In the genomic region with DNA sequence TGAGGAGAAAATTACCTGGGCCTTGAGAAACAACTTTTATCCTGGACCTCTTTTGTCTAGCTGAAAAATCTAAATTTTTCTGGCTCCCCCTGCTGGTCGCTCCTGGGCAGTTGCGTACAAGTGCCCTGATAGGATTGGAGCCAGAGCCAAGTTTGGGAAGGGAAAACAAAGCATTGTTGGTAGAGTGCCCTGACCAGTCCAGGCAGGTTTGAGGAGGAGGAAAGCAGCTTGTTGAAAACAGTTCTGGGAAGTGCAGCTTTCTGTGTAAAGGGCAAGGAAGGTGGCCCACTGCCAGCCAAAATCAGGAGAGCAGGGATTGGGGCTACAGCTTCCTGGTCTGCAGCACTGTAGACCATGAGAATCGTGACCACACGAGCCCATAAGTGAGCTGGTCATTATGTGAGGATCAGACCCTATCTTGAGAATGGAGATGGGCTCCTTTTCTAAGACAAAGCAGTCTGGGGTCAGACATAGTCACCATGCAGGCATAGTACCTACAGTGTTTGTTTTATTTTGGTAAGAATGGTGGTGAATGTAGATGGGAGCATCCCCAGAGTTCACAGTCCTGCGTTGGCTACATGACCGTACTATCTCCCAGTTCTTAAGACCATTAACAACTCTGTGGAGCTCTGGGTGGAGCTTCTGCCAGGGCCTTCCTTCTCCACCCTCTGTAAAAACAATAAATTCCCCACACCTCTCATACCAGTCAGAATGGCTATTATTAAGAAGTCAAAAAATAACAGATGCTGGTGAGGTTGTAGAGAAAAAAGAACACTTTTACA, we compare ENCODE assay signal across 8 cellular contexts. TPM values are rescaled to one million over a fixed set of nuclear protein-coding genes. Genes with fewer than 3 reads are reported as not detected.
DNase-seq lines count a peak whose midpoint lies in the region; ATAC-seq, FAIRE-seq and TF ChIP-seq lines count a peak whose summit lies in the region.

No MANE protein-coding gene starts in this region.

- peak overlapping the region; percentile 59 for H4K5ac ChIP-seq in mesendoderm (ENCODE audit: low read length)

- H3K36me3 ChIP-seq in mesendoderm (ENCODE audit: control insufficient read depth, insufficient read depth, low read length) = no peaks in the 10 kb centered on the region

- H3K4ac ChIP-seq in mesendoderm (ENCODE audit: low read depth, low read length) = no peak overlapping the region

- no peak overlapping the region for H2BK120ac ChIP-seq in mesendoderm (ENCODE audit: low read depth, low read length)

- H4K8ac ChIP-seq in mesendoderm (ENCODE audit: low read depth, low read length) = no peak overlapping the region

- H3K18ac ChIP-seq in mesendoderm (ENCODE audit: low read length) = no peak overlapping the region

- H3K9me3 ChIP-seq in A549 = peaks cover 3% of the 10 kb centered on the region; the same call in 1 of the 3 replicates

- H3K4me1 ChIP-seq in A549 (no peaks in the 10 kb centered on the region), mesendoderm (ENCODE audit: control insufficient read depth, low read depth, low read length) (no peaks in the 10 kb centered on the region)

- no peaks in the 10 kb centered on the region for H3K79me2 ChIP-seq in mesendoderm (ENCODE audit: control insufficient read depth, insufficient read depth, low read length)

- TF ChIP-seq EP300 in A549 (IDR thresholded peaks at IDR 0.05) = no peak

- H3K27ac ChIP-seq in A549 = no peak overlapping the region
- H3K27ac ChIP-seq in epithelial cell of prostate = peak overlapping the region; percentile 53
- no peak overlapping the region for H3K27ac ChIP-seq in mesendoderm (ENCODE audit: low read depth, low read length)

- no peaks in the 10 kb centered on the region for H3K79me1 ChIP-seq in mesendoderm (ENCODE audit: low read length)

- no peak overlapping the region for H2BK5ac ChIP-seq in mesendoderm (ENCODE audit: low read length)

- H3K27me3 ChIP-seq in mesendoderm (ENCODE audit: insufficient read depth, low read length, poor library complexity) = no peaks in the 10 kb centered on the region

- peak; percentile 61 for TF ChIP-seq CTCF in A549 (IDR thresholded peaks at IDR 0.05)
- peak; percentile 90 for TF ChIP-seq CTCF in GM20000 (IDR thresholded peaks at IDR 0.05; ENCODE audit: extremely low read depth, missing control alignments)

- POLR2A ChIA-PET in A549 (lab: Yijun Ruan, JAX) = interaction anchor here (0.8 kb wide), 1 partner anchor 33 kb away, joined by 4 read pairs; a partner anchor contains a TSS

- peak; percentile 81 to 88 for ATAC-seq in A549
- ATAC-seq in HG03135 (IDR thresholded peaks at IDR 0.05; ENCODE audit: unreplicated experiment) = no peak

- no peak for TF ChIP-seq POLR2A in A549 (IDR thresholded peaks at IDR 0.05; ENCODE audit: low read length)

- peak overlapping the region; percentile 85 for H3K56ac ChIP-seq in mesendoderm (ENCODE audit: low read length)

- no peak overlapping the region for H2BK15ac ChIP-seq in mesendoderm (replicated peaks; ENCODE audit: low read depth)

- no peak overlapping the region for H3K23ac ChIP-seq in mesendoderm (ENCODE audit: low read length)

- H2AK5ac ChIP-seq in mesendoderm (ENCODE audit: low read length) = no peak overlapping the region

- H3K4me3 ChIP-seq in A549 (no peak overlapping the region), mesendoderm (ENCODE audit: low read length) (no peak overlapping the region)

- FAIRE-seq in A549 (lab: Jason Lieb, UNC) = no peak

- DNase-seq in A549 (ENCODE audit: low read depth in 1 of 2, low spot score in 1 of 2) = peak; percentile 21 to 39
- DNase-seq in GM20000 (ENCODE audit: low spot score) = peak; percentile 61
- DNase-seq in NCI-H748 (lab: John Stamatoyannopoulos, UW; ENCODE audit: unreplicated experiment) = peak; percentile 79
- DNase-seq in activated T-cell treated with anti-CD3 and anti-CD28 coated beads for 24 hours (ENCODE audit: low read depth) = peak; percentile 52
- DNase-seq in epithelial cell of prostate (ENCODE audit: low read depth, low spot score) = peak; percentile 76
- DNase-seq in mesendoderm = peak; percentile 82
- peak; percentile 43 for DNase-seq in stimulated activated CD8-positive, alpha-beta memory T cell treated with anti-CD3 and anti-CD28 coated beads, Interleukin-4, amount 100 ng/mL, for 24 hours (ENCODE audit: low read depth)

- CTCF ChIA-PET in A549 (lab: Yijun Ruan, JAX) = interaction anchor here (0.6 to 3.8 kb wide), 26 partner anchors 8 to 720 kb away, joined by 3 to 43 read pairs (median 5); a partner anchor contains a TSS

- WGBS in A549 (ENCODE audit: missing lambda C conversion rate) = 15% methylated on average over 6 of the region's 6 CpGs
- WGBS in mesendoderm (ENCODE audit: extremely low coverage, insufficient coverage, low lambda C conversion rate) = no CpG with 5 or more reads among the region's 6 CpGs

- peak overlapping the region; percentile 32 for H3K9ac ChIP-seq in mesendoderm (ENCODE audit: low read length)

- H3K4me2 ChIP-seq in A549 = no peak overlapping the region
- no peak overlapping the region for H3K4me2 ChIP-seq in mesendoderm (ENCODE audit: low read length)

- peak; percentile 31; a peak in 2 of 5 replicates for TF ChIP-seq RAD21 in A549 (conservative IDR thresholded peaks at IDR 0.05 in 1 of 2, IDR thresholded peaks at IDR 0.05 in 1 of 2)

TF ChIP-seq in A549, 52 proteins besides CTCF, POLR2A, EP300 and RAD21:
- peak; percentile 29; the same call in 1 of the 3 replicates for TF ChIP-seq SMC3 (IDR thresholded peaks at IDR 0.05)
- TF ChIP-seq PHF8 (IDR thresholded peaks at IDR 0.05; ENCODE audit: borderline replicate concordance, low read depth) = no peak
- TF ChIP-seq, protein P1, sequence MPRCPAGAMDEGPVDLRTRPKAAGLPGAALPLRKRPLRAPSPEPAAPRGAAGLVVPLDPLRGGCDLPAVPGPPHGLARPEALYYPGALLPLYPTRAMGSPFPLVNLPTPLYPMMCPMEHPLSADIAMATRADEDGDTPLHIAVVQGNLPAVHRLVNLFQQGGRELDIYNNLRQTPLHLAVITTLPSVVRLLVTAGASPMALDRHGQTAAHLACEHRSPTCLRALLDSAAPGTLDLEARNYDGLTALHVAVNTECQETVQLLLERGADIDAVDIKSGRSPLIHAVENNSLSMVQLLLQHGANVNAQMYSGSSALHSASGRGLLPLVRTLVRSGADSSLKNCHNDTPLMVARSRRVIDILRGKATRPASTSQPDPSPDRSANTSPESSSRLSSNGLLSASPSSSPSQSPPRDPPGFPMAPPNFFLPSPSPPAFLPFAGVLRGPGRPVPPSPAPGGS (IDR thresholded peaks at IDR 0.05) = no peak
- TF ChIP-seq, protein P2, sequence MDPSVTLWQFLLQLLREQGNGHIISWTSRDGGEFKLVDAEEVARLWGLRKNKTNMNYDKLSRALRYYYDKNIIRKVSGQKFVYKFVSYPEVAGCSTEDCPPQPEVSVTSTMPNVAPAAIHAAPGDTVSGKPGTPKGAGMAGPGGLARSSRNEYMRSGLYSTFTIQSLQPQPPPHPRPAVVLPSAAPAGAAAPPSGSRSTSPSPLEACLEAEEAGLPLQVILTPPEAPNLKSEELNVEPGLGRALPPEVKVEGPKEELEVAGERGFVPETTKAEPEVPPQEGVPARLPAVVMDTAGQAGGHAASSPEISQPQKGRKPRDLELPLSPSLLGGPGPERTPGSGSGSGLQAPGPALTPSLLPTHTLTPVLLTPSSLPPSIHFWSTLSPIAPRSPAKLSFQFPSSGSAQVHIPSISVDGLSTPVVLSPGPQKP (IDR thresholded peaks at IDR 0.05; ENCODE audit: low read depth, low read length) = no peak
- TF ChIP-seq POLR2AphosphoS2 (conservative IDR thresholded peaks at IDR 0.05; ENCODE audit: low read length) = no peak
- TF ChIP-seq EHMT2 (IDR thresholded peaks at IDR 0.05; ENCODE audit: low read depth) = no peak
TF ChIP-seq in A549: peak in this region for 1.

RNA-seq across cellular contexts. Expression of a gene that starts 21.3 kb away (rescaled TPM):
- 1.4 and 1.6 TPM in 2 replicates for polyA plus RNA-seq in A549 (2011; rRNA removed)
- 0.45 and 0.49 TPM in 2 replicates for polyA plus RNA-seq in A549 (2012; cell fraction: cytosol; rRNA removed)
- polyA plus RNA-seq in A549 (2012; cell fraction: nucleus; rRNA removed) = 1.0 and 1.3 TPM in 2 replicates
- polyA plus RNA-seq in A549 (2017; fragmentation: RNase III; extraction: RNeasy Plus Mini Kit Qiagen cat#74134 plus additional on column Dnase treatment) = 0.90 to 1.1 TPM (median 0.93 TPM) in 3 replicates
- 1.1 and 1.4 TPM in 2 replicates for polyA minus RNA-seq in A549 (2011; rRNA and poly(A)+ RNA removed)
- 0.51 TPM for polyA plus RNA-seq in mesendoderm (2013, experiment 1 of 2)
- polyA plus RNA-seq in mesendoderm (2013, experiment 2 of 2) = 0.53 TPM

RNA-seq across cellular contexts. Expression of a gene that starts 32.6 kb away (rescaled TPM):
- polyA plus RNA-seq in A549 (2011; rRNA removed) (16.4 and 18.6 TPM in 2 replicates), A549 (2017; fragmentation: RNase III; extraction: RNeasy Plus Mini Kit Qiagen cat#74134 plus additional on column Dnase treatment) (15.4 to 19.3 TPM (median 18.2 TPM) in 3 replicates)
- 14.0 and 19.8 TPM in 2 replicates for polyA plus RNA-seq in A549 (2012; cell fraction: cytosol; rRNA removed)
- 34.1 and 37.2 TPM in 2 replicates for polyA plus RNA-seq in A549 (2012; cell fraction: nucleus; rRNA removed)
- polyA minus RNA-seq in A549 (2011; rRNA and poly(A)+ RNA removed) = 39.3 and 43.8 TPM in 2 replicates
- polyA plus RNA-seq in mesendoderm (2013, experiment 1 of 2) = 61.5 TPM
- 60.5 TPM for polyA plus RNA-seq in mesendoderm (2013, experiment 2 of 2)

Comparison
In these comparisons a context has a peak if more than half of its experiments do, and no peak if none do; other contexts are left out.
1. DNase-seq: peak in every context shown above with its lines; median percentile 82 in mesendoderm; 79 in NCI-H748; 76 in epithelial cell of prostate; 61 in GM20000; 52 in activated T-cell treated with anti-CD3 and anti-CD28 coated beads for 24 hours; 43 in stimulated activated CD8-positive, alpha-beta memory T cell treated with anti-CD3 and anti-CD28 coated beads, Interleukin-4, amount 100 ng/mL, for 24 hours; 30 in A549.